In genomic region chr13:98517576-98518310, GRCh38 we compare ENCODE assay signal across 12 cellular contexts. TPM values are rescaled to one million over a fixed set of nuclear protein-coding genes. Genes with fewer than 3 reads are reported as not detected.
DNase-seq lines count a peak whose midpoint lies in the region; ATAC-seq and TF ChIP-seq lines count a peak whose summit lies in the region.
"Had no signal": no experiment of that assay in that cellular context is flagged by ENCODE, and none has a peak within 500 bp of the region (broad histone marks: within the 10 kb centered on the region; RNA-seq: fewer than 3 reads in every experiment).

No MANE protein-coding gene starts in this region.

- H3K36me3 Mint-ChIP-seq in HFFc6 (ENCODE audit: low read depth) = peaks cover 10% of the 10 kb centered on the region
- H3K36me3 Mint-ChIP-seq in activated B cell treated with CpG ODN at 0.5 μM for 24 hours (ENCODE audit: low read depth) = peaks cover 32% of the 10 kb centered on the region

- H3K4me3 ChIP-seq in neutrophil (ENCODE audit: low read depth in 1 of 2, low read length in 1 of 2) (no peak overlapping the region), aorta (ENCODE audit: low read length in 2 of 2) (no peak overlapping the region)
- H3K4me3 ChIP-seq: right lobe of liver, SJSA1 had no signal

- H3K4me1 Mint-ChIP-seq in HFFc6 (ENCODE audit: low read depth) (peaks cover 56% of the 10 kb centered on the region), activated B cell treated with CpG ODN at 0.5 μM for 24 hours (peaks cover 97% of the 10 kb centered on the region)

- H3K4me1 ChIP-seq in neutrophil (ENCODE audit: control insufficient read depth in 1 of 2, insufficient read depth in 1 of 2, low read depth in 1 of 2, low read length in 1 of 2) (peaks cover 11 to 25% of the 10 kb centered on the region in 2 experiments), aorta (ENCODE audit: control insufficient read depth in 1 of 2, insufficient read depth in 2 of 2, low read length in 2 of 2) (no peaks in the 10 kb centered on the region)
- H3K4me1 ChIP-seq: SJSA1 had no signal

- peak overlapping the region; percentile 69 for H3K27ac ChIP-seq in neutrophil
- no peak overlapping the region for H3K27ac ChIP-seq in aorta (ENCODE audit: low read depth in 1 of 2, low read length in 2 of 2)
- H3K27ac ChIP-seq: right lobe of liver, SJSA1 had no signal

- ATAC-seq in GM18520 (IDR thresholded peaks at IDR 0.05; ENCODE audit: unreplicated experiment) (peak; percentile 35), activated B cell treated with CpG ODN at 0.5 μM for 24 hours (ENCODE audit: low read depth) (peak; percentile 72), aorta (ENCODE audit: low FRiP score) (no peak)

- CTCF ChIA-PET in activated B cell treated with CpG ODN at 0.5 μM for 24 hours (lab: Charles Lee) = no interaction called here

- DNase-seq in HFFc6 (no peak), activated B cell treated with CpG ODN at 0.5 μM for 24 hours (no peak), iPS-NIHi7 (ENCODE audit: extremely low spot score) (no peak), D341Med (ENCODE audit: low spot score) (no peak), aorta (no peak), NCI-H187 (lab: John Stamatoyannopoulos, UW) (no peak)
- DNase-seq: amygdala, NCI-H2107, right lobe of liver had no signal

- H3K27me3 Mint-ChIP-seq in HFFc6 (ENCODE audit: insufficient read depth) (no peaks in the 10 kb centered on the region), activated B cell treated with CpG ODN at 0.5 μM for 24 hours (no peaks in the 10 kb centered on the region)

- H3K9me3 Mint-ChIP-seq in HFFc6 (no peaks in the 10 kb centered on the region), activated B cell treated with CpG ODN at 0.5 μM for 24 hours (no peaks in the 10 kb centered on the region)

- H3K9me3 ChIP-seq in neutrophil = no peaks in the 10 kb centered on the region
- no peaks in the 10 kb centered on the region for H3K9me3 ChIP-seq in aorta (ENCODE audit: control insufficient read depth, low read length)
- H3K9me3 ChIP-seq: right lobe of liver, SJSA1 had no signal

- H3K4me3 Mint-ChIP-seq in HFFc6 (no peak overlapping the region), activated B cell treated with CpG ODN at 0.5 μM for 24 hours (peak overlapping the region; percentile 52)

- H3K27ac Mint-ChIP-seq in HFFc6 = 0 out of 2 replicates have a peak overlapping the region, but pooled peaks have one; percentile 6
- H3K27ac Mint-ChIP-seq in activated B cell treated with CpG ODN at 0.5 μM for 24 hours = peak overlapping the region; percentile 76

- POLR2A ChIA-PET in activated B cell treated with CpG ODN at 0.5 μM for 24 hours (lab: Charles Lee) = interaction anchor here (3.9 kb wide), 1 partner anchor 8 kb away, joined by 18 read pairs; no protein-coding TSS in a partner anchor

- WGBS in aorta, 2 donors = 87 to 89% methylated on average over 6 of the region's 6 CpGs

- TF ChIP-seq CTCF in HFFc6 (IDR thresholded peaks at IDR 0.05) = no peak
- no peak for TF ChIP-seq CTCF in activated B cell treated with CpG ODN at 0.5 μM for 24 hours (IDR thresholded peaks at IDR 0.05)
- TF ChIP-seq CTCF in neutrophil (IDR thresholded peaks at IDR 0.05) = no peak

- intact Hi-C loops in activated B cell treated with CpG ODN at 0.5 μM for 24 hours (cut with micrococcal nuclease) (loop anchor here (1.0 to 2.0 kb wide), 2 partner anchors 9 to 13 kb away; no protein-coding TSS in a partner anchor), aorta (cut with DNase I) (no loop called here)

- H3K27me3 ChIP-seq in neutrophil = no peaks in the 10 kb centered on the region
- H3K27me3 ChIP-seq in aorta (ENCODE audit: control insufficient read depth in 1 of 2, insufficient read depth in 2 of 2, low read length in 1 of 2) = no peaks in the 10 kb centered on the region
- H3K27me3 ChIP-seq: right lobe of liver, SJSA1 had no signal

- peaks cover 22% of the 10 kb centered on the region for H3K36me3 ChIP-seq in neutrophil
- H3K36me3 ChIP-seq in aorta (ENCODE audit: control insufficient read depth in 1 of 2, insufficient read depth in 2 of 2, low read length in 1 of 2) = no peaks in the 10 kb centered on the region
- H3K36me3 ChIP-seq: right lobe of liver had no signal

RNA-seq across cellular contexts. Expression of gene STK24, which starts 59.2 kb away (rescaled TPM):
- 10 to 100 TPM; 72.2 to 89.8 (median 80.5) TPM for total RNA-seq in HFFc6 (2021; fragmentation: NEBNext Ultra II Directional; extraction: Animal tissue kit (Norgen Biotek cat#: 25700))
- 74.8 and 84.8 TPM in 2 replicates for total RNA-seq in activated B cell treated with CpG ODN at 0.5 μM for 24 hours
- total RNA-seq in aorta = 10 to 100 TPM; 61.3 to 64.5 TPM
- polyA plus RNA-seq in aorta = 10 to 100 TPM; 39.9 to 54.8 TPM
